1 cellular context compared by ENCODE assay signal in genomic region chr10:72257051-72257892, GRCh38.
A peak's percentile ranks its signal among the peaks of the same experiment; 100 is the strongest.
TF ChIP-seq lines count a peak whose summit lies in the region.

No MANE protein-coding gene starts in this region.

TF ChIP-seq in K562, 482 proteins besides CTCF, POLR2A, EP300 and RAD21 (continued from another document and continues in another):
- TF ChIP-seq CGGBP1 (CRISPR knock-in tag; IDR thresholded peaks at IDR 0.05): no peak
- peak in 1 of 2 experiments; percentile 19; a peak in 1 of 4 replicates for TF ChIP-seq UBTF (IDR thresholded peaks at IDR 0.05; ENCODE audit: borderline replicate concordance in 1 of 2, low read depth in 2 of 2, low read length in 2 of 2)
- TF ChIP-seq ZBTB5 (IDR thresholded peaks at IDR 0.05): 0 out of 2 replicates have a peak, but pooled peaks have one; percentile 12
- TF ChIP-seq MAFK (IDR thresholded peaks at IDR 0.05; ENCODE audit: low read length): no peak; the same call in 1 of the 2 replicates
- no peak for TF ChIP-seq POLR2G (IDR thresholded peaks at IDR 0.05; ENCODE audit: low read depth, low read length)
- no peak for TF ChIP-seq CUX1 (CRISPR knock-in tag; IDR thresholded peaks at IDR 0.05)
- no peak for TF ChIP-seq SIX5 (IDR thresholded peaks at IDR 0.05; ENCODE audit: borderline replicate concordance in 1 of 2, insufficient read depth in 1 of 2, low read depth in 1 of 2, low read length in 2 of 2)
- 0 out of 2 replicates have a peak, but pooled peaks have one; percentile 47 for TF ChIP-seq FOXP1 (CRISPR knock-in tag; IDR thresholded peaks at IDR 0.05)
- TF ChIP-seq ZNF134 (CRISPR knock-in tag; conservative IDR thresholded peaks at IDR 0.05): 0 out of 2 replicates have a peak, but pooled peaks have one; percentile 2
- TF ChIP-seq RBFOX2 (IDR thresholded peaks at IDR 0.05; ENCODE audit: low read depth, low read length): no peak
- TF ChIP-seq HES1 (IDR thresholded peaks at IDR 0.05; ENCODE audit: low read depth): 0 out of 2 replicates have a peak, but pooled peaks have one; percentile 24
- TF ChIP-seq KDM1A (IDR thresholded peaks at IDR 0.05): peak; percentile 61 to 69; a peak in 3 of 4 replicates
- no peak for TF ChIP-seq BRF2 (IDR thresholded peaks at IDR 0.05; ENCODE audit: borderline replicate concordance, insufficient read depth, insufficient read length)
- TF ChIP-seq NCOA1 (IDR thresholded peaks at IDR 0.05; ENCODE audit: low read depth): 0 out of 2 replicates have a peak, but pooled peaks have one; percentile 61
- TF ChIP-seq NFIC (IDR thresholded peaks at IDR 0.05): peak; percentile 44; the same call in 1 of the 2 replicates
- TF ChIP-seq STAT5B (CRISPR knock-in tag; IDR thresholded peaks at IDR 0.05): no peak
- peak; percentile 86; the same call in 1 of the 2 replicates for TF ChIP-seq HIVEP1 (CRISPR knock-in tag; IDR thresholded peaks at IDR 0.05)
- TF ChIP-seq ZNF24 (IDR thresholded peaks at IDR 0.05): peak; percentile 98
- TF ChIP-seq MCM7 (IDR thresholded peaks at IDR 0.05): no peak
- TF ChIP-seq DPF2 (IDR thresholded peaks at IDR 0.05): peak; percentile 84
- no peak for TF ChIP-seq PRPF4 (IDR thresholded peaks at IDR 0.05; ENCODE audit: insufficient read depth, low read depth, low read length, poor library complexity, severe bottlenecking)
- TF ChIP-seq RUNX1 (IDR thresholded peaks at IDR 0.05; ENCODE audit: low read depth): 0 out of 2 replicates have a peak, but pooled peaks have one; percentile 25
- peak; percentile 59 for TF ChIP-seq NEUROD1 (IDR thresholded peaks at IDR 0.05; ENCODE audit: borderline replicate concordance, low read depth, low read length, partially characterized antibody)
- peak; percentile 80; the same call in 1 of the 2 replicates for TF ChIP-seq MTA1 (IDR thresholded peaks at IDR 0.05; ENCODE audit: borderline replicate concordance)
- TF ChIP-seq MTA2 (IDR thresholded peaks at IDR 0.05; ENCODE audit: low read depth): peak; percentile 88
- no peak for TF ChIP-seq CHAMP1 (IDR thresholded peaks at IDR 0.05)
- TF ChIP-seq KLF10 (CRISPR knock-in tag; IDR thresholded peaks at IDR 0.05): no peak
- peak; percentile 86 for TF ChIP-seq TAL1 (IDR thresholded peaks at IDR 0.05)
- 0 out of 2 replicates have a peak, but pooled peaks have one; percentile 26 for TF ChIP-seq CEBPB (tag; IDR thresholded peaks at IDR 0.05)
- 0 out of 2 replicates have a peak, but pooled peaks have one; percentile 6 for TF ChIP-seq NFE2 (IDR thresholded peaks at IDR 0.05; ENCODE audit: low read depth)
- TF ChIP-seq NR2C1 (IDR thresholded peaks at IDR 0.05): peak; percentile 45; the same call in 1 of the 2 replicates
- TF ChIP-seq NR2C1 (tag; IDR thresholded peaks at IDR 0.05): peak; percentile 74
- peak; percentile 81; the same call in 1 of the 2 replicates for TF ChIP-seq CC2D1A (IDR thresholded peaks at IDR 0.05)
- TF ChIP-seq ELK1 (CRISPR knock-in tag; IDR thresholded peaks at IDR 0.05): no peak
- peak; percentile 30; the same call in 1 of the 2 replicates for TF ChIP-seq CXXC5 (CRISPR knock-in tag; IDR thresholded peaks at IDR 0.05)
- TF ChIP-seq NR2C2 (CRISPR knock-in tag; IDR thresholded peaks at IDR 0.05): no peak
- TF ChIP-seq NR2C2 (tag; IDR thresholded peaks at IDR 0.05): peak; percentile 82
- TF ChIP-seq SMAD4 (CRISPR knock-in tag; conservative IDR thresholded peaks at IDR 0.05): peak; percentile 71; the same call in 1 of the 2 replicates
- TF ChIP-seq ZKSCAN1 (IDR thresholded peaks at IDR 0.05; ENCODE audit: low read depth, low read length): no peak
- no peak for TF ChIP-seq POLR2H (tag; IDR thresholded peaks at IDR 0.05; ENCODE audit: low read depth)
- TF ChIP-seq ATF4 (CRISPR knock-in tag; IDR thresholded peaks at IDR 0.05): 0 out of 2 replicates have a peak, but pooled peaks have one; percentile 22
- peak; percentile 22; the same call in 1 of the 2 replicates for TF ChIP-seq LCOR (CRISPR knock-in tag; IDR thresholded peaks at IDR 0.05)
- TF ChIP-seq KAT8 (IDR thresholded peaks at IDR 0.05; ENCODE audit: low read depth): no peak
- 0 out of 2 replicates have a peak, but pooled peaks have one; percentile 48 for TF ChIP-seq MEF2D (tag; conservative IDR thresholded peaks at IDR 0.05; ENCODE audit: low read depth)
- TF ChIP-seq SPI1 (IDR thresholded peaks at IDR 0.05; ENCODE audit: borderline replicate concordance, low read depth, low read length): peak; percentile 99
- peak; percentile 58 for TF ChIP-seq MEIS2 (IDR thresholded peaks at IDR 0.05; ENCODE audit: partially characterized antibody)
- TF ChIP-seq MNT (conservative IDR thresholded peaks at IDR 0.05): peak in 1 of 2 experiments; percentile 52; a peak in 2 of 4 replicates
- TF ChIP-seq DACH1 (IDR thresholded peaks at IDR 0.05; ENCODE audit: partially characterized antibody): no peak
